21 cellular contexts compared by ENCODE assay signal in the genomic region with DNA sequence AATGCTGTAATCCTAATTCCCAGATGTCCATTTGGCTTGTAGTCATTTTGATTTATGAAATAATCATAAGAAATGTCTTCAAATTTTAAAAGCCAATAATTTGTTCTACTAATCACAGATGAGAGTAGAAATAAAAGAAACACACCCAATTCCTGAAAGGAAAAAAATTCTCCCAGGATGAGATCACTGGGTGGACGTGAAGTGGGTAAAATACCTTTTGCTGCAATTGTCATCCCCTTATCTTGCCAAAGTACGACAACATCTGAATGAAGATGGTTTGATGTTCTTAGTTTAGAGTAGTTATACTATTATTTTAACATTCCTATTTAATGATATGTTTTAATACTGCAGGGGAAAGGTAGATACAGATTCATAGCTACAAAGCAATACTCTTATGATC.
"Had no signal": no experiment of that assay in that cellular context is flagged by ENCODE, and none has a peak within 500 bp of the region (broad histone marks: within the 10 kb centered on the region; RNA-seq: fewer than 3 reads in every experiment).

No MANE protein-coding gene starts in this region.

- H3K9me3 Mint-ChIP-seq: activated B cell treated with CpG ODN at 0.5 μM for 24 hours; activated T-cell treated with anti-CD3 and anti-CD28 coated beads, Interleukin-2, amount 50 U/mL, for 4 hours; activated T-helper 2 cell treated with anti-CD3 and anti-CD28 coated beads, Interferon-gamma antibody, Interleukin-2, Interleukin-4, amounts not matched to agents 10 μg/mL and 5 μg/mL and 100 μg/mL, durations not matched to agents 14 hours and 24 hours and 36 hours; neural progenitor cell had no signal

- ATAC-seq: activated CD4-positive, alpha-beta T cell treated with anti-CD3 and anti-CD28 coated beads for 36 hours; activated T-cell treated with anti-CD3 and anti-CD28 coated beads, Interleukin-2, amount 50 U/mL, for 4 hours; gastrocnemius medialis; psoas muscle; T-helper 17 cell had no signal

- H3K9me3 ChIP-seq: esophagus muscularis mucosa, gastrocnemius medialis, left ventricle myocardium inferior, ovary, psoas muscle, right atrium auricular region had no signal

- H3K27ac ChIP-seq: esophagus muscularis mucosa, gastrocnemius medialis, left ventricle myocardium inferior, neural progenitor cell, ovary, psoas muscle, right atrium auricular region had no signal

- H3K27me3 ChIP-seq: esophagus muscularis mucosa, neural progenitor cell, ovary, right atrium auricular region had no signal

- H3K4me3 ChIP-seq: coronary artery, esophagus muscularis mucosa, gastrocnemius medialis, left ventricle myocardium inferior, neural progenitor cell, ovary, psoas muscle, right atrium auricular region had no signal

- H2AFZ ChIP-seq: neural progenitor cell had no signal

- H3K4me3 Mint-ChIP-seq: activated B cell treated with CpG ODN at 0.5 μM for 24 hours; activated CD4-positive, alpha-beta T cell treated with anti-CD3 and anti-CD28 coated beads for 36 hours; activated naive CD8-positive, alpha-beta T cell; activated T-cell treated with anti-CD3 and anti-CD28 coated beads, Interleukin-2, amount 50 U/mL, for 4 hours; neural progenitor cell; T-helper 17 cell had no signal

- H3K27me3 Mint-ChIP-seq: activated B cell treated with CpG ODN at 0.5 μM for 24 hours; activated CD4-positive, alpha-beta T cell treated with anti-CD3 and anti-CD28 coated beads for 36 hours; activated naive CD8-positive, alpha-beta T cell; T-helper 17 cell had no signal

- H3K9ac ChIP-seq: neural progenitor cell had no signal

- H3K36me3 ChIP-seq: gastrocnemius medialis, left ventricle myocardium inferior, neural progenitor cell, ovary, right atrium auricular region had no signal

- H3K4me1 ChIP-seq: gastrocnemius medialis, neural progenitor cell had no signal

- DNase-seq: activated B cell treated with CpG ODN at 0.5 μM for 24 hours; activated CD4-positive, alpha-beta T cell treated with anti-CD3 and anti-CD28 coated beads for 36 hours; activated CD4-positive, alpha-beta T cell treated with anti-CD3 and anti-CD28 coated beads, Interleukin-2, amount 50 U/mL, for 48 hours; activated CD8-positive, alpha-beta memory T cell treated with anti-CD3 and anti-CD28 coated beads, Interleukin-2, amount 50 U/mL, for 48 hours; activated naive CD4-positive, alpha-beta T cell; activated T-cell treated with anti-CD3 and anti-CD28 coated beads, Interleukin-2, amount 50 U/mL, for 4 hours; cerebellar nuclear complex; gastrocnemius medialis; hippocampal formation; left ventricle myocardium inferior; ovary; psoas muscle; stimulated activated CD4-positive, alpha-beta T cell treated with anti-CD3 and anti-CD28 coated beads, Interleukin-4, amount 100 ng/mL, for 24 hours; stimulated activated naive CD4-positive, alpha-beta T cell treated with Interleukin-2 at 50 U/mL for 16 hours; T-helper 17 cell had no signal

- H3K27ac Mint-ChIP-seq: activated B cell treated with CpG ODN at 0.5 μM for 24 hours; activated CD4-positive, alpha-beta T cell treated with anti-CD3 and anti-CD28 coated beads for 36 hours; activated naive CD8-positive, alpha-beta T cell; activated T-helper 2 cell treated with anti-CD3 and anti-CD28 coated beads, Interferon-gamma antibody, Interleukin-2, Interleukin-4, amounts not matched to agents 10 μg/mL and 5 μg/mL and 100 μg/mL, durations not matched to agents 14 hours and 24 hours and 36 hours; neural progenitor cell had no signal

- H3K4me1 Mint-ChIP-seq: neural progenitor cell had no signal

- H3K4me2 ChIP-seq: neural progenitor cell had no signal
